Comparison of ENCODE assay signal across 22 cellular contexts in genomic region chr18:73663581-73663980, GRCh38.
"Had no signal": no experiment of that assay in that cellular context is flagged by ENCODE, and none has a peak within 500 bp of the region (broad histone marks: within the 10 kb centered on the region; RNA-seq: fewer than 3 reads in every experiment).

No MANE protein-coding gene starts in this region.

- ATAC-seq: left lobe of liver; naive thymus-derived CD8-positive, alpha-beta T cell; right cardiac atrium; stimulated activated effector memory CD8-positive, alpha-beta T cell treated with anti-CD3 and anti-CD28 coated beads, Interleukin-12 subunit alpha, Interleukin-12 subunit beta, amount 100 ng/mL, for 72 hours had no signal

- DNase-seq: dermis blood vessel endothelial cell; effector memory CD4-positive, alpha-beta T cell; foreskin melanocyte; kidney; mesenchymal stem cell; midbrain; naive thymus-derived CD8-positive, alpha-beta T cell; nephron progenitor cell; right cardiac atrium; sigmoid colon; stimulated activated CD4-positive, alpha-beta T cell treated with anti-CD3 and anti-CD28 coated beads, Interleukin-2, amount 100 ng/mL, for 24 hours; stimulated activated CD4-positive, alpha-beta T cell treated with anti-CD3 and anti-CD28 coated beads, Interleukin-4, amount 100 ng/mL, for 24 hours; stimulated activated naive CD4-positive, alpha-beta T cell treated with Interleukin-2 at 50 U/mL for 16 hours; stomach; thyroid gland; trophoblast cell had no signal

- H3K36me3 ChIP-seq: esophagus muscularis mucosa, prostate gland, sigmoid colon, stomach, thyroid gland had no signal

- H3K27ac ChIP-seq: coronary artery, esophagus muscularis mucosa, prostate gland, sigmoid colon, stomach, thyroid gland had no signal

- H3K27me3 ChIP-seq: esophagus muscularis mucosa, sigmoid colon, stomach, thyroid gland had no signal

- H3K9me3 ChIP-seq: esophagus muscularis mucosa, prostate gland, sigmoid colon, stomach, thyroid gland had no signal

- H3K4me1 ChIP-seq: esophagus muscularis mucosa, prostate gland, sigmoid colon, stomach, thyroid gland had no signal

- H3K4me3 ChIP-seq: coronary artery, esophagus muscularis mucosa, lung, prostate gland, sigmoid colon, stomach, thyroid gland had no signal
